ENCODE assay signal across 20 cellular contexts in genomic region chr3:26753109-26753508, GRCh38.
DNase-seq lines count a peak whose midpoint lies in the region; ATAC-seq and TF ChIP-seq lines count a peak whose summit lies in the region.
"Had no signal": no experiment of that assay in that cellular context is flagged by ENCODE, and none has a peak within 500 bp of the region (broad histone marks: within the 10 kb centered on the region; RNA-seq: fewer than 3 reads in every experiment).

No MANE protein-coding gene starts in this region.

- H3K4me1 Mint-ChIP-seq in activated T-helper 2 cell treated with anti-CD3 and anti-CD28 coated beads, Interferon-gamma antibody, Interleukin-2, Interleukin-4, amounts not matched to agents 10 μg/mL and 5 μg/mL and 100 μg/mL, durations not matched to agents 14 hours and 24 hours and 36 hours (ENCODE audit: low read depth) = no peaks in the 10 kb centered on the region
- H3K4me1 Mint-ChIP-seq: B cell; CD4-positive, CD25-positive, alpha-beta regulatory T cell had no signal

- H3K27me3 Mint-ChIP-seq in activated T-helper 2 cell treated with anti-CD3 and anti-CD28 coated beads, Interferon-gamma antibody, Interleukin-2, Interleukin-4, amounts not matched to agents 10 μg/mL and 5 μg/mL and 100 μg/mL, durations not matched to agents 14 hours and 24 hours and 36 hours (ENCODE audit: low read depth) = no peaks in the 10 kb centered on the region
- H3K27me3 Mint-ChIP-seq: B cell; CD4-positive, CD25-positive, alpha-beta regulatory T cell had no signal

- H3F3A ChIP-seq in SK-N-SH (replicated peaks; ENCODE audit: insufficient read depth) = no peaks in the 10 kb centered on the region

- intact Hi-C loops in left ventricle myocardium superior (cut with micrococcal nuclease) (no loop called here), right cardiac atrium (cut with DNase I) (no loop called here)
- intact Hi-C loops in activated T-helper 2 cell treated with anti-CD3 and anti-CD28 coated beads, Interferon-gamma antibody, Interleukin-2, Interleukin-4, amounts not matched to agents 10 μg/mL and 5 μg/mL and 100 μg/mL, durations not matched to agents 14 hours and 24 hours and 36 hours (cut with micrococcal nuclease) = no loop called here

- peaks cover 13% of the 10 kb centered on the region for H3K9me3 Mint-ChIP-seq in activated T-helper 2 cell treated with anti-CD3 and anti-CD28 coated beads, Interferon-gamma antibody, Interleukin-2, Interleukin-4, amounts not matched to agents 10 μg/mL and 5 μg/mL and 100 μg/mL, durations not matched to agents 14 hours and 24 hours and 36 hours

- H3K79me2 ChIP-seq in SK-N-SH (ENCODE audit: insufficient read depth) = no peaks in the 10 kb centered on the region

- H3K4me3 ChIP-seq in SK-N-SH (ENCODE audit: low read depth in 2 of 2, low read length in 1 of 2) (no peak overlapping the region), right cardiac atrium (ENCODE audit: low read length) (no peak overlapping the region), fibroblast of mammary gland (ENCODE audit: control insufficient read depth, low read depth, low read length) (no peak overlapping the region)
- H3K4me3 ChIP-seq: BLaER1, GM23248 had no signal

- H3K4me2 ChIP-seq in SK-N-SH = no peak overlapping the region
- H3K4me2 ChIP-seq: BLaER1 had no signal

- no peak for TF ChIP-seq RAD21 in SK-N-SH (IDR thresholded peaks at IDR 0.05; ENCODE audit: low read length)

- no peak for DNase-seq in SK-N-SH
- no peak for DNase-seq in left ventricle myocardium superior
- DNase-seq in right cardiac atrium = no peak
- DNase-seq in fibroblast of mammary gland (ENCODE audit: low read depth) = peak; percentile 11
- DNase-seq in activated T-helper 2 cell treated with anti-CD3 and anti-CD28 coated beads, Interferon-gamma antibody, Interleukin-2, Interleukin-4, amounts not matched to agents 10 μg/mL and 5 μg/mL and 100 μg/mL, durations not matched to agents 14 hours and 24 hours and 36 hours (ENCODE audit: low spot score) = no peak
- DNase-seq in MV-4-11 (lab: John Stamatoyannopoulos, UW) = no peak
- DNase-seq: Caco-2; CD4-positive, CD25-positive, alpha-beta regulatory T cell; CD8-positive, alpha-beta T cell; DMS153; DND-41; GM23248; H7; HCEC 1CT had no signal

- H2AFZ ChIP-seq in SK-N-SH (ENCODE audit: low read depth) = no peak overlapping the region
- H2AFZ ChIP-seq: GM23248 had no signal

- no peaks in the 10 kb centered on the region for H3K36me3 Mint-ChIP-seq in activated T-helper 2 cell treated with anti-CD3 and anti-CD28 coated beads, Interferon-gamma antibody, Interleukin-2, Interleukin-4, amounts not matched to agents 10 μg/mL and 5 μg/mL and 100 μg/mL, durations not matched to agents 14 hours and 24 hours and 36 hours (ENCODE audit: low read depth)
- H3K36me3 Mint-ChIP-seq: CD4-positive, CD25-positive, alpha-beta regulatory T cell; CD8-positive, alpha-beta T cell had no signal

- no peak for TF ChIP-seq EP300 in SK-N-SH (IDR thresholded peaks at IDR 0.05; ENCODE audit: borderline replicate concordance in 1 of 2, low read depth in 1 of 2, low read length in 1 of 2)

- H3K9me3 ChIP-seq in SK-N-SH (no peaks in the 10 kb centered on the region), right cardiac atrium (ENCODE audit: control insufficient read depth, low read length) (no peaks in the 10 kb centered on the region)
- H3K9me3 ChIP-seq: BLaER1, Caco-2 had no signal

- peaks cover 0 to 3% of the 10 kb centered on the region in 2 experiments; a peak in 1 of 4 replicates for H3K4me1 ChIP-seq in SK-N-SH (ENCODE audit: control insufficient read depth in 1 of 2, insufficient read depth in 2 of 2, low read depth in 1 of 2, low read length in 1 of 2)
- H3K4me1 ChIP-seq in right cardiac atrium (ENCODE audit: control insufficient read depth, insufficient read depth, low read length) = no peaks in the 10 kb centered on the region
- H3K4me1 ChIP-seq: BLaER1, Caco-2 had no signal

- H3K9me2 ChIP-seq in SK-N-SH = no peaks in the 10 kb centered on the region

- no peak for TF ChIP-seq CTCF in SK-N-SH (IDR thresholded peaks at IDR 0.05)
- TF ChIP-seq CTCF in fibroblast of mammary gland (conservative IDR thresholded peaks at IDR 0.05; ENCODE audit: control insufficient read depth, insufficient read depth, low read depth, low read length) = no peak

- H3K27ac ChIP-seq in SK-N-SH (ENCODE audit: low read depth in 2 of 2, low read length in 1 of 2) = no peak overlapping the region
- no peak overlapping the region for H3K27ac ChIP-seq in right cardiac atrium (ENCODE audit: low read length)
- H3K27ac ChIP-seq: 22Rv1, BLaER1, C4-2B, GM23248 had no signal

- H3K4me3 Mint-ChIP-seq in activated T-helper 2 cell treated with anti-CD3 and anti-CD28 coated beads, Interferon-gamma antibody, Interleukin-2, Interleukin-4, amounts not matched to agents 10 μg/mL and 5 μg/mL and 100 μg/mL, durations not matched to agents 14 hours and 24 hours and 36 hours (ENCODE audit: low read depth) = no peak overlapping the region
- H3K4me3 Mint-ChIP-seq: B cell; CD4-positive, CD25-positive, alpha-beta regulatory T cell; CD8-positive, alpha-beta T cell had no signal

- CTCF ChIA-PET in SK-N-SH (lab: Yijun Ruan, JAX) = interaction anchor here (1.0 kb wide), 1 partner anchor 41 kb away, joined by 3 read pairs; no protein-coding TSS in a partner anchor

- no peaks in the 10 kb centered on the region for H3K36me3 ChIP-seq in SK-N-SH (replicated peaks in 1 of 2; ENCODE audit: control insufficient read depth in 1 of 2, insufficient read depth in 2 of 2, low read length in 1 of 2)
- H3K36me3 ChIP-seq: BLaER1 had no signal

- H3K27ac Mint-ChIP-seq in activated T-helper 2 cell treated with anti-CD3 and anti-CD28 coated beads, Interferon-gamma antibody, Interleukin-2, Interleukin-4, amounts not matched to agents 10 μg/mL and 5 μg/mL and 100 μg/mL, durations not matched to agents 14 hours and 24 hours and 36 hours = no peak overlapping the region
- H3K27ac Mint-ChIP-seq: B cell; CD4-positive, CD25-positive, alpha-beta regulatory T cell; CD8-positive, alpha-beta T cell had no signal

- ATAC-seq in SK-N-SH treated with all-trans-retinoic acid at 6 μM for 48 hours (no peak), left ventricle myocardium superior (peak; percentile 60), right cardiac atrium (no peak), GM18498 (IDR thresholded peaks at IDR 0.05; ENCODE audit: unreplicated experiment) (no peak)
- ATAC-seq: CD8-positive, alpha-beta T cell had no signal

- H4K20me1 ChIP-seq in SK-N-SH (ENCODE audit: insufficient read depth) = no peaks in the 10 kb centered on the region
- H4K20me1 ChIP-seq: BLaER1 had no signal

- no peak overlapping the region for H3K9ac ChIP-seq in SK-N-SH
- H3K9ac ChIP-seq: BLaER1, GM23248 had no signal

- POLR2A ChIA-PET in SK-N-SH (lab: Yijun Ruan, JAX) = no interaction called here

- H3K27me3 ChIP-seq in SK-N-SH (ENCODE audit: insufficient read depth) (no peaks in the 10 kb centered on the region), right cardiac atrium (ENCODE audit: control insufficient read depth, insufficient read depth) (no peaks in the 10 kb centered on the region)
- H3K27me3 ChIP-seq: BLaER1 had no signal

TF ChIP-seq in SK-N-SH treated with all-trans-retinoic acid at 6 μM for 48 hours, 23 proteins besides CTCF, POLR2A, EP300 and RAD21 (continues in another document):
- TF ChIP-seq, protein P1, sequence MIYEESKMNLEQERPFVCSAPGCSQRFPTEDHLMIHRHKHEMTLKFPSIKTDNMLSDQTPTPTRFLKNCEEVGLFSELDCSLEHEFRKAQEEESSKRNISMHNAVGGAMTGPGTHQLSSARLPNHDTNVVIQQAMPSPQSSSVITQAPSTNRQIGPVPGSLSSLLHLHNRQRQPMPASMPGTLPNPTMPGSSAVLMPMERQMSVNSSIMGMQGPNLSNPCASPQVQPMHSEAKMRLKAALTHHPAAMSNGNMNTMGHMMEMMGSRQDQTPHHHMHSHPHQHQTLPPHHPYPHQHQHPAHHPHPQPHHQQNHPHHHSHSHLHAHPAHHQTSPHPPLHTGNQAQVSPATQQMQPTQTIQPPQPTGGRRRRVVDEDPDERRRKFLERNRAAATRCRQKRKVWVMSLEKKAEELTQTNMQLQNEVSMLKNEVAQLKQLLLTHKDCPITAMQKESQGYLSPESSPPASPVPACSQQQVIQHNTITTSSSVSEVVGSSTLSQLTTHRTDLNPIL (CRISPR knock-in tag; IDR thresholded peaks at IDR 0.05; ENCODE audit: low read depth) = no peak

TF ChIP-seq in SK-N-SH, 30 proteins besides CTCF, POLR2A, EP300 and RAD21 (continues in another document):
- TF ChIP-seq, protein P2, sequence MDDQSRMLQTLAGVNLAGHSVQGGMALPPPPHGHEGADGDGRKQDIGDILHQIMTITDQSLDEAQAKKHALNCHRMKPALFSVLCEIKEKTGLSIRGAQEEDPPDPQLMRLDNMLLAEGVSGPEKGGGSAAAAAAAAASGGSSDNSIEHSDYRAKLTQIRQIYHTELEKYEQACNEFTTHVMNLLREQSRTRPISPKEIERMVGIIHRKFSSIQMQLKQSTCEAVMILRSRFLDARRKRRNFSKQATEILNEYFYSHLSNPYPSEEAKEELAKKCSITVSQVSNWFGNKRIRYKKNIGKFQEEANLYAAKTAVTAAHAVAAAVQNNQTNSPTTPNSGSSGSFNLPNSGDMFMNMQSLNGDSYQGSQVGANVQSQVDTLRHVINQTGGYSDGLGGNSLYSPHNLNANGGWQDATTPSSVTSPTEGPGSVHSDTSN (IDR thresholded peaks at IDR 0.05) = no peak
- TF ChIP-seq MXI1 (IDR thresholded peaks at IDR 0.05; ENCODE audit: low read depth, low read length) (no peak), MEF2A (IDR thresholded peaks at IDR 0.05; ENCODE audit: borderline replicate concordance, low read depth) (no peak), TAF1 (IDR thresholded peaks at IDR 0.05; ENCODE audit: borderline replicate concordance, low read depth, low read length) (no peak), USF2 (IDR thresholded peaks at IDR 0.05; ENCODE audit: borderline replicate concordance, low read depth, low read length) (no peak), NFIC (IDR thresholded peaks at IDR 0.05; ENCODE audit: borderline replicate concordance) (no peak), TCF12 (IDR thresholded peaks at IDR 0.05) (no peak), ELF1 (IDR thresholded peaks at IDR 0.05) (no peak), EZH2phosphoT487 (IDR thresholded peaks at IDR 0.05; ENCODE audit: borderline replicate concordance, low read depth) (no peak), GABPA (IDR thresholded peaks at IDR 0.05; ENCODE audit: low read depth) (no peak), POLR2AphosphoS5 (IDR thresholded peaks at IDR 0.05; ENCODE audit: low read depth, low read length) (no peak)
